19 cellular contexts compared by ENCODE assay signal in genomic region chr3:15023719-15024118, GRCh38.
"Had no signal": no experiment of that assay in that cellular context is flagged by ENCODE, and none has a peak within 500 bp of the region (broad histone marks: within the 10 kb centered on the region; RNA-seq: fewer than 3 reads in every experiment).

No MANE protein-coding gene starts in this region.

- H3K4me3 Mint-ChIP-seq: endodermal cell; mesothelial cell of epicardium; natural killer cell treated with Interleukin-12 subunit alpha and Interleukin-12 subunit beta and Interleukin-15 and Interleukin-18, amount 100 ng/mL, for 72 hours; neural crest cell; stimulated activated naive CD8-positive, alpha-beta T cell treated with anti-CD3 and anti-CD28 coated beads, Interleukin-15, amount 100 ng/mL, for 72 hours had no signal

- ATAC-seq: left lung; mucosa of descending colon; natural killer cell treated with Interleukin-12 subunit alpha and Interleukin-12 subunit beta and Interleukin-15 and Interleukin-18, amount 100 ng/mL, for 72 hours; stimulated activated naive CD8-positive, alpha-beta T cell treated with anti-CD3 and anti-CD28 coated beads, Interleukin-15, amount 100 ng/mL, for 72 hours had no signal

- H3K27me3 Mint-ChIP-seq: naive B cell; natural killer cell treated with Interleukin-12 subunit alpha and Interleukin-12 subunit beta and Interleukin-15 and Interleukin-18, amount 100 ng/mL, for 72 hours; progenitor cell of endocrine pancreas; stimulated activated naive CD8-positive, alpha-beta T cell treated with anti-CD3 and anti-CD28 coated beads, Interleukin-15, amount 100 ng/mL, for 72 hours had no signal

- H3K9me3 Mint-ChIP-seq: endodermal cell; mesothelial cell of epicardium; naive B cell; natural killer cell treated with Interleukin-12 subunit alpha and Interleukin-12 subunit beta and Interleukin-15 and Interleukin-18, amount 100 ng/mL, for 72 hours; neural crest cell; stimulated activated naive CD8-positive, alpha-beta T cell treated with anti-CD3 and anti-CD28 coated beads, Interleukin-15, amount 100 ng/mL, for 72 hours had no signal

- H3K4me1 Mint-ChIP-seq: endodermal cell; mesothelial cell of epicardium; naive B cell; neural crest cell; stimulated activated naive CD8-positive, alpha-beta T cell treated with anti-CD3 and anti-CD28 coated beads, Interleukin-15, amount 100 ng/mL, for 72 hours had no signal

- DNase-seq: dorsolateral prefrontal cortex; effector CD4-positive, alpha-beta T cell; endodermal cell; foreskin melanocyte; left cardiac atrium; left lung; mesenchymal stem cell; mucosa of descending colon; naive B cell; sigmoid colon; spleen; stimulated activated CD4-positive, alpha-beta T cell treated with anti-CD3 and anti-CD28 coated beads, Interleukin-2, amount 100 ng/mL, for 48 hours; stimulated activated naive CD4-positive, alpha-beta T cell; stimulated activated naive CD8-positive, alpha-beta T cell treated with anti-CD3 and anti-CD28 coated beads, Interleukin-15, amount 100 ng/mL, for 72 hours; transverse colon had no signal

- H3K27ac Mint-ChIP-seq: endodermal cell; mesothelial cell of epicardium; natural killer cell treated with Interleukin-12 subunit alpha and Interleukin-12 subunit beta and Interleukin-15 and Interleukin-18, amount 100 ng/mL, for 72 hours; progenitor cell of endocrine pancreas had no signal
